ENCODE assay signal across 18 cellular contexts in genomic region chr10:97050959-97051496, GRCh38.
DNase-seq lines count a peak whose midpoint lies in the region; ATAC-seq and TF ChIP-seq lines count a peak whose summit lies in the region.
"Had no signal": no experiment of that assay in that cellular context is flagged by ENCODE, and none has a peak within 500 bp of the region (broad histone marks: within the 10 kb centered on the region; RNA-seq: fewer than 3 reads in every experiment).

No MANE protein-coding gene starts in this region.

- H3K27me3 Mint-ChIP-seq in activated CD4-positive, alpha-beta T cell treated with anti-CD3 and anti-CD28 coated beads for 36 hours, result peaks cover 3% of the 10 kb centered on the region
- H3K27me3 Mint-ChIP-seq in natural killer cell treated with Interleukin-12 subunit alpha and Interleukin-12 subunit beta and Interleukin-15 and Interleukin-18, amount 100 ng/mL, for 72 hours, result peaks cover 4 to 14% of the 10 kb centered on the region in 2 donors
- peaks cover 0 to 4% of the 10 kb centered on the region in 2 donors for H3K27me3 Mint-ChIP-seq in natural killer cell (ENCODE audit: low read depth in 2 of 2)

- no peak for TF ChIP-seq CTCF in natural killer cell (IDR thresholded peaks at IDR 0.05)
- no peak for TF ChIP-seq CTCF in VCaP (conservative IDR thresholded peaks at IDR 0.05)

- no peaks in the 10 kb centered on the region for H3K36me3 Mint-ChIP-seq in activated CD4-positive, alpha-beta T cell treated with anti-CD3 and anti-CD28 coated beads for 36 hours (ENCODE audit: low read depth)
- H3K36me3 Mint-ChIP-seq in natural killer cell treated with Interleukin-12 subunit alpha and Interleukin-12 subunit beta and Interleukin-15 and Interleukin-18, amount 100 ng/mL, for 72 hours, result no peaks in the 10 kb centered on the region
- no peaks in the 10 kb centered on the region for H3K36me3 Mint-ChIP-seq in natural killer cell
- no peaks in the 10 kb centered on the region for H3K36me3 Mint-ChIP-seq in stimulated activated effector memory CD8-positive, alpha-beta T cell treated with anti-CD3 and anti-CD28 coated beads, Interleukin-12 subunit alpha, Interleukin-12 subunit beta, amount 100 ng/mL, for 72 hours
- H3K36me3 Mint-ChIP-seq: CD14-positive monocyte; CD8-positive, alpha-beta T cell had no signal

- no peak overlapping the region for H3K27ac Mint-ChIP-seq in activated CD4-positive, alpha-beta T cell treated with anti-CD3 and anti-CD28 coated beads for 36 hours
- H3K27ac Mint-ChIP-seq in natural killer cell treated with Interleukin-12 subunit alpha and Interleukin-12 subunit beta and Interleukin-15 and Interleukin-18, amount 100 ng/mL, for 72 hours, result no peak overlapping the region
- H3K27ac Mint-ChIP-seq in natural killer cell, result no peak overlapping the region
- H3K27ac Mint-ChIP-seq in stimulated activated effector memory CD8-positive, alpha-beta T cell treated with anti-CD3 and anti-CD28 coated beads, Interleukin-12 subunit alpha, Interleukin-12 subunit beta, amount 100 ng/mL, for 72 hours, result no peak overlapping the region
- H3K27ac Mint-ChIP-seq: CD8-positive, alpha-beta T cell; GM23338; HFFc6 had no signal

- no peak overlapping the region for H3K4me3 Mint-ChIP-seq in activated CD4-positive, alpha-beta T cell treated with anti-CD3 and anti-CD28 coated beads for 36 hours
- no peak overlapping the region for H3K4me3 Mint-ChIP-seq in natural killer cell treated with Interleukin-12 subunit alpha and Interleukin-12 subunit beta and Interleukin-15 and Interleukin-18, amount 100 ng/mL, for 72 hours
- H3K4me3 Mint-ChIP-seq in natural killer cell, result no peak overlapping the region
- H3K4me3 Mint-ChIP-seq in stimulated activated effector memory CD8-positive, alpha-beta T cell treated with anti-CD3 and anti-CD28 coated beads, Interleukin-12 subunit alpha, Interleukin-12 subunit beta, amount 100 ng/mL, for 72 hours, result no peak overlapping the region
- H3K4me3 Mint-ChIP-seq: CD14-positive monocyte; CD8-positive, alpha-beta T cell; GM23338; HFFc6 had no signal

- ATAC-seq in activated CD4-positive, alpha-beta T cell treated with anti-CD3 and anti-CD28 coated beads for 36 hours, result peak; percentile 53
- ATAC-seq in natural killer cell treated with Interleukin-12 subunit alpha and Interleukin-12 subunit beta and Interleukin-15 and Interleukin-18, amount 100 ng/mL, for 72 hours, result no peak
- ATAC-seq in natural killer cell (no peak), HG03457 (IDR thresholded peaks at IDR 0.05; ENCODE audit: unreplicated experiment) (no peak)
- ATAC-seq in stimulated activated effector memory CD8-positive, alpha-beta T cell treated with anti-CD3 and anti-CD28 coated beads, Interleukin-12 subunit alpha, Interleukin-12 subunit beta, amount 100 ng/mL, for 72 hours, result peak; percentile 13
- ATAC-seq: CD8-positive, alpha-beta T cell; GM23338 had no signal

- POLR2A ChIA-PET in activated CD4-positive, alpha-beta T cell treated with anti-CD3 and anti-CD28 coated beads for 36 hours (lab: Charles Lee), result no interaction called here

- CTCF ChIA-PET in activated CD4-positive, alpha-beta T cell treated with anti-CD3 and anti-CD28 coated beads for 36 hours (lab: Charles Lee), result interaction anchor here (1.2 to 2.0 kb wide), 3 partner anchors 13 to 25 kb away, joined by 4 to 16 read pairs (median 4); no protein-coding TSS in a partner anchor

- peaks cover 2% of the 10 kb centered on the region for H3K9me3 Mint-ChIP-seq in activated CD4-positive, alpha-beta T cell treated with anti-CD3 and anti-CD28 coated beads for 36 hours (ENCODE audit: low read depth)
- peaks cover 3% of the 10 kb centered on the region for H3K9me3 Mint-ChIP-seq in natural killer cell treated with Interleukin-12 subunit alpha and Interleukin-12 subunit beta and Interleukin-15 and Interleukin-18, amount 100 ng/mL, for 72 hours
- H3K9me3 Mint-ChIP-seq in natural killer cell, result peaks cover 0 to 4% of the 10 kb centered on the region in 2 donors
- H3K9me3 Mint-ChIP-seq in stimulated activated effector memory CD8-positive, alpha-beta T cell treated with anti-CD3 and anti-CD28 coated beads, Interleukin-12 subunit alpha, Interleukin-12 subunit beta, amount 100 ng/mL, for 72 hours, result no peaks in the 10 kb centered on the region
- H3K9me3 Mint-ChIP-seq: CD8-positive, alpha-beta T cell; GM23338; HFFc6 had no signal

- H3K27ac ChIP-seq in VCaP, result peak overlapping the region; percentile 37
- H3K27ac ChIP-seq: 22Rv1, A549, BLaER1 had no signal

- intact Hi-C loops in activated CD4-positive, alpha-beta T cell treated with anti-CD3 and anti-CD28 coated beads for 36 hours (cut with DNase I, micrococcal nuclease), result no loop called here
- intact Hi-C loops in natural killer cell (cut with micrococcal nuclease), result no loop called here

- no peak for DNase-seq in activated CD4-positive, alpha-beta T cell treated with anti-CD3 and anti-CD28 coated beads for 36 hours
- no peak for DNase-seq in activated CD4-positive, alpha-beta T cell treated with anti-CD3 and anti-CD28 coated beads for 1 hour
- DNase-seq in natural killer cell treated with Interleukin-12 subunit alpha and Interleukin-12 subunit beta and Interleukin-15 and Interleukin-18, amount 100 ng/mL, for 72 hours (ENCODE audit: low spot score), result peak; percentile 18
- DNase-seq in natural killer cell (no peak), kidney tubule cell (ENCODE audit: low spot score) (no peak)
- DNase-seq in stimulated activated effector memory CD8-positive, alpha-beta T cell treated with anti-CD3 and anti-CD28 coated beads, Interleukin-12 subunit alpha, Interleukin-12 subunit beta, amount 100 ng/mL, for 72 hours (ENCODE audit: low spot score in 2 of 2), result no peak
- DNase-seq: Calu3; CD8-positive, alpha-beta T cell; GF-D8; HCEC 1CT; HFFc6 had no signal

- peaks cover 3% of the 10 kb centered on the region for H3K4me1 Mint-ChIP-seq in activated CD4-positive, alpha-beta T cell treated with anti-CD3 and anti-CD28 coated beads for 36 hours
- H3K4me1 Mint-ChIP-seq in natural killer cell treated with Interleukin-12 subunit alpha and Interleukin-12 subunit beta and Interleukin-15 and Interleukin-18, amount 100 ng/mL, for 72 hours (ENCODE audit: low read depth in 2 of 2), result peaks cover 0 to 4% of the 10 kb centered on the region in 2 donors
- no peaks in the 10 kb centered on the region for H3K4me1 Mint-ChIP-seq in natural killer cell
- H3K4me1 Mint-ChIP-seq in stimulated activated effector memory CD8-positive, alpha-beta T cell treated with anti-CD3 and anti-CD28 coated beads, Interleukin-12 subunit alpha, Interleukin-12 subunit beta, amount 100 ng/mL, for 72 hours, result peaks cover 5% of the 10 kb centered on the region

Comparison
In these comparisons a context has a peak if more than half of its experiments do, and no peak if none do; other contexts are left out.
1. ATAC-seq: peak in activated CD4-positive, alpha-beta T cell treated with anti-CD3 and anti-CD28 coated beads for 36 hours (single experiment) and stimulated activated effector memory CD8-positive, alpha-beta T cell treated with anti-CD3 and anti-CD28 coated beads, Interleukin-12 subunit alpha, Interleukin-12 subunit beta, amount 100 ng/mL, for 72 hours (single experiment); none in natural killer cell treated with Interleukin-12 subunit alpha and Interleukin-12 subunit beta and Interleukin-15 and Interleukin-18, amount 100 ng/mL, for 72 hours (0 of 2), natural killer cell (0 of 3) and HG03457 (single experiment).